Comparison of ENCODE assay signal across 2 cellular contexts in the genomic region with DNA sequence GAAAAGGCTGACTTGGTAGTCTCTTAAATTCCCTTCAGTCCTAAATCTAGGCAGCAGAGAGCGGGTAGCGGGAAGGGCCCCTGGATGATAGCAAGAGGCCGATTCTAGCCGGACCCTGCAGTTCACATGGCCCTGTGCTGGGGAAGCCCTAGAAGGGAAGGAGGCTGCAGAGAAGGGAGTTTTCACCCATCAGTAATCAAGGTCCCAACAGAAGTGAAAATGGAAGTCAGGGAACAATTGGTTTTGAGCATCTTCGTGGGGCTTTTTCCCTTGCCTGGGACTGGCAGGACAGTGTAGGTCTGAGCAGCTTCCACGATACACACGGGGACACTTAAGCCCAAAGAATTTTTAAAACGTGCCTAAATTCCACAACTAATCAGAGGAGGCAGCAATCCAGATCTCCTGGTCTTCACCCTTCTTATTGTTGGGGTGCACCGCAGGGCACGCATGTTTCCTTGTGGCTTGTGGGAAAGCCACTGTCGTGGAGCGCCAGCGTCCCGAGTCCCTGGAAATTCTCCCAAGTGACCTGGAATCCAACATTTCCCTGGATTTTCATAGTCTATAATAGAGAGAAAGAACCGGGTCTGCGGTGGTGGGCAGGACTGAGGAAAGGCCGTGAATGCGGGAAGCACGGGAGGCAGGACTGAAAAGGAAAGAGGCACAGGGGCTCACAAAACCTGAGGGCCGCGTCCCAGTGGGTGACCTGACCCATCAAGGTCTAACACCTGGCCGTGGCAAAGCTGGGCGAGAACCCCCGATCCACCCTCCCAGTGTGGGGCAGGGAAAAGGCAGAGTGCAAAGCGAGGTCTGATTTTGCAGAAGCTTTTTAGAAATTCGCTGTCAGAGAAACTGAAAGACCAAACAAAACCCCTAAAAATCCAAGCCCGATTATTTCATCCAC.
TF ChIP-seq lines count a peak whose summit lies in the region.

No MANE protein-coding gene starts in this region.

TF ChIP-seq in H1, 55 proteins besides CTCF, POLR2A, EP300 and RAD21:
- TF ChIP-seq RNF2 (IDR thresholded peaks at IDR 0.05; ENCODE audit: borderline replicate concordance, low read depth, low read length, missing control alignments, poor library complexity, severe bottlenecking) = peak; percentile 39
- peak; percentile 68 for TF ChIP-seq EZH2 (IDR thresholded peaks at IDR 0.05; ENCODE audit: low read depth, low read length, severe bottlenecking)
- peak; percentile 71 for TF ChIP-seq SUZ12 (IDR thresholded peaks at IDR 0.05; ENCODE audit: low read length)
- TF ChIP-seq, protein P1, sequence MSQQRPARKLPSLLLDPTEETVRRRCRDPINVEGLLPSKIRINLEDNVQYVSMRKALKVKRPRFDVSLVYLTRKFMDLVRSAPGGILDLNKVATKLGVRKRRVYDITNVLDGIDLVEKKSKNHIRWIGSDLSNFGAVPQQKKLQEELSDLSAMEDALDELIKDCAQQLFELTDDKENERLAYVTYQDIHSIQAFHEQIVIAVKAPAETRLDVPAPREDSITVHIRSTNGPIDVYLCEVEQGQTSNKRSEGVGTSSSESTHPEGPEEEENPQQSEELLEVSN (IDR thresholded peaks at IDR 0.05) = no peak

TF ChIP-seq in GM12891, 5 proteins besides CTCF, POLR2A, EP300 and RAD21:
- no peak for TF ChIP-seq TAF1 (IDR thresholded peaks at IDR 0.05; ENCODE audit: low read depth, low read length)
- TF ChIP-seq SPI1 (IDR thresholded peaks at IDR 0.05; ENCODE audit: low read depth, low read length) = no peak
- no peak for TF ChIP-seq POU2F2 (IDR thresholded peaks at IDR 0.05; ENCODE audit: low read depth, low read length)
